In the genomic region with DNA sequence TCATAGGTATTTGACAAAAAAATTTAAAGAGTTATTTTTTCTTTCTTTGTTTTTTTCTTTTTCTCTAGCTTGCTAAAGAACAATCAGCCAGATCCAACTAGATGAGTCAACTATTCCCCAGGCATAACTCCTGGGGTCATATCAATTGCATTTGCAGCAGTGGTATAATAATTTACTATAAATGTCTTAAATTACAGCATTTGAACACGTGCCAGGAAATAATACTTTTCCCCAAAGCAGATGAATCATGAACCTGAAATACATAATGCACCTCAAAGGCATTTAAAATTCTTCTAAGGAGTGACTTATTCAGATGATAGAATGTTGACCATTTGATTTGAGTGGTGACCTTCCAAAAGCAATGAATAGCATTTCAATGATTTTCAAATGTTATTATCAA, we compare ENCODE assay signal across 17 cellular contexts.
DNase-seq lines count a peak whose midpoint lies in the region; FAIRE-seq and TF ChIP-seq lines count a peak whose summit lies in the region.
"Had no signal": no experiment of that assay in that cellular context is flagged by ENCODE, and none has a peak within 500 bp of the region (broad histone marks: within the 10 kb centered on the region; RNA-seq: fewer than 3 reads in every experiment).

No MANE protein-coding gene starts in this region.

- H3K14ac ChIP-seq in H9 (ENCODE audit: insufficient read depth, low read length) = no peak overlapping the region

- H2BK120ac ChIP-seq in H9 (ENCODE audit: low read depth, low read length, poor library complexity, severe bottlenecking) = no peak overlapping the region

- H3K27ac ChIP-seq in H9 (ENCODE audit: insufficient read length, low read depth, low read length) = no peak overlapping the region
- H3K27ac ChIP-seq: esophagus squamous epithelium, neutrophil, right lobe of liver had no signal

- H3K4me1 Mint-ChIP-seq in mesothelial cell of epicardium = peaks cover 52% of the 10 kb centered on the region
- no peaks in the 10 kb centered on the region for H3K4me1 Mint-ChIP-seq in H9

- no peak overlapping the region for H4K8ac ChIP-seq in H9 (replicated peaks; ENCODE audit: insufficient read length, low read depth, low read length)

- H3K56ac ChIP-seq in H9 (ENCODE audit: insufficient read length, low read depth, low read length) = no peak overlapping the region

- H3K27ac Mint-ChIP-seq in mesothelial cell of epicardium (peak overlapping the region; percentile 82), H9 (no peak overlapping the region)

- H2BK20ac ChIP-seq in H9 (ENCODE audit: low read depth, low read length, poor library complexity, severe bottlenecking) = no peak overlapping the region

- H3K9me3 ChIP-seq in H9 (ENCODE audit: control insufficient read depth, low read depth, low read length) = no peaks in the 10 kb centered on the region
- H3K9me3 ChIP-seq: Caco-2, esophagus squamous epithelium, neutrophil, right lobe of liver had no signal

- peaks cover 2% of the 10 kb centered on the region for H3K27me3 Mint-ChIP-seq in mesothelial cell of epicardium (ENCODE audit: low read depth)
- no peaks in the 10 kb centered on the region for H3K27me3 Mint-ChIP-seq in H9 (ENCODE audit: low read depth)

- no CpG with 5 or more reads among the region's 1 CpG for WGBS in H9 (ENCODE audit: extremely low coverage, insufficient read length, low lambda C conversion rate)

- no peaks in the 10 kb centered on the region for H4K20me1 ChIP-seq in H9 (ENCODE audit: control insufficient read depth, insufficient read depth, insufficient read length)

- no peak overlapping the region for H3K23ac ChIP-seq in H9 (ENCODE audit: insufficient read length, low read depth, low read length)

- H2AK5ac ChIP-seq in H9 (ENCODE audit: insufficient read length, low read length) = no peak overlapping the region

- H2AFZ ChIP-seq in H9 (ENCODE audit: low read length) = no peak overlapping the region

- no peak overlapping the region for H4K91ac ChIP-seq in H9 (ENCODE audit: insufficient read length, low read depth, low read length)

- H3K9ac ChIP-seq in H9 (ENCODE audit: extremely low read depth, insufficient read length, low read length) = no peak overlapping the region

- H3K4me2 ChIP-seq in H9 (ENCODE audit: insufficient read depth, insufficient read length, low read length) = no peak overlapping the region

- H3K9me3 Mint-ChIP-seq in mesothelial cell of epicardium (no peaks in the 10 kb centered on the region), H9 (no peaks in the 10 kb centered on the region)

- no peak for FAIRE-seq in D721Med (lab: Jason Lieb, UNC)

- no peaks in the 10 kb centered on the region for H3K23me2 ChIP-seq in H9 (ENCODE audit: insufficient read length, low read depth, low read length, poor library complexity, severe bottlenecking)

- no peaks in the 10 kb centered on the region for H3K4me1 ChIP-seq in H9 (ENCODE audit: insufficient read depth, low read length)
- H3K4me1 ChIP-seq: esophagus squamous epithelium had no signal

- H3T11ph ChIP-seq in H9 (ENCODE audit: low read length) = no peak overlapping the region

- no peak overlapping the region for H2BK15ac ChIP-seq in H9 (ENCODE audit: low read depth, low read length)

- H3K27me3 ChIP-seq in H9 (ENCODE audit: insufficient read depth, low read length) = no peaks in the 10 kb centered on the region
- H3K27me3 ChIP-seq: esophagus squamous epithelium, neutrophil, right lobe of liver had no signal

- no peaks in the 10 kb centered on the region for H3K79me2 ChIP-seq in H9 (ENCODE audit: insufficient read depth, low read length)

- DNase-seq in DMS53 treated with DMSO at 0.1 percent for 48 hours (lab: John Stamatoyannopoulos, UW; ENCODE audit: unreplicated experiment) = peak; percentile 11
- DNase-seq in NCI-H2227 (lab: John Stamatoyannopoulos, UW; ENCODE audit: unreplicated experiment) = peak; percentile 29
- DNase-seq in astrocyte of the spinal cord (ENCODE audit: low read depth, low spot score) = peak; percentile 69
- DNase-seq in mesothelial cell of epicardium (ENCODE audit: low spot score in 2 of 2, unreplicated experiment in 2 of 2) = no peak
- no peak for DNase-seq in H9
- DNase-seq in NCI-H82 (lab: John Stamatoyannopoulos, UW) = no peak
- DNase-seq in DMS153 (lab: John Stamatoyannopoulos, UW) = no peak
- DNase-seq in D721Med (ENCODE audit: insufficient read length, low spot score) = no peak
- DNase-seq: activated CD4-positive, alpha-beta T cell treated with anti-CD3 and anti-CD28 coated beads for 4 hours; Caco-2; esophagus squamous epithelium; GF-D8; MM.1S; NCI-H2081 treated with DMSO at 0.1 percent for 48 hours; right lobe of liver; SHP77 treated with DMSO at 0.1 percent for 48 hours had no signal

- H2BK5ac ChIP-seq in H9 (ENCODE audit: insufficient read length, low read length) = no peak overlapping the region

- no peak overlapping the region for H4K5ac ChIP-seq in H9 (ENCODE audit: insufficient read length, low read depth, low read length)

- TF ChIP-seq CTCF in astrocyte of the spinal cord (IDR thresholded peaks at IDR 0.05; ENCODE audit: low read depth, low read length) = no peak
- no peak for TF ChIP-seq CTCF in mesothelial cell of epicardium (IDR thresholded peaks at IDR 0.05; ENCODE audit: unreplicated experiment)
- no peak for TF ChIP-seq CTCF in H9 (conservative IDR thresholded peaks at IDR 0.05)
- no peak for TF ChIP-seq CTCF in D721Med (IDR thresholded peaks at IDR 0.05; ENCODE audit: insufficient read depth, missing control alignments)

- in situ Hi-C loops in astrocyte of the spinal cord (cut with HindIII; ENCODE audit: low sequenced_read_pairs) = no loop called here

- no peak overlapping the region for H2BK12ac ChIP-seq in H9 (ENCODE audit: insufficient read length, low read depth, low read length)

- no peaks in the 10 kb centered on the region for H3K79me1 ChIP-seq in H9 (ENCODE audit: insufficient read depth, low read depth, low read length, poor library complexity, severe bottlenecking)

- H3K4me3 ChIP-seq in astrocyte of the spinal cord (ENCODE audit: low read depth, low read length) = no peak overlapping the region
- H3K4me3 ChIP-seq: esophagus squamous epithelium, right lobe of liver had no signal

- H3K36me3 Mint-ChIP-seq in mesothelial cell of epicardium (no peaks in the 10 kb centered on the region), H9 (ENCODE audit: insufficient read depth in 1 of 3, low read depth in 3 of 3) (no peaks in the 10 kb centered on the region)

- H3K4ac ChIP-seq in H9 (ENCODE audit: low read depth, low read length) = no peak overlapping the region

- no peak overlapping the region for H3K4me3 Mint-ChIP-seq in mesothelial cell of epicardium
- H3K4me3 Mint-ChIP-seq in H9 = no peak overlapping the region

- H3K18ac ChIP-seq in H9 (ENCODE audit: insufficient read length, low read depth, low read length) = no peak overlapping the region

Comparison
In these comparisons a context has a peak if more than half of its experiments do, and no peak if none do; other contexts are left out.
1. DNase-seq: peak in DMS53 treated with DMSO at 0.1 percent for 48 hours (single experiment), NCI-H2227 (single experiment) and astrocyte of the spinal cord (single experiment); none in mesothelial cell of epicardium (0 of 2), H9 (single experiment), NCI-H82 (single experiment), DMS153 (single experiment) and D721Med (single experiment).